In the genomic region with DNA sequence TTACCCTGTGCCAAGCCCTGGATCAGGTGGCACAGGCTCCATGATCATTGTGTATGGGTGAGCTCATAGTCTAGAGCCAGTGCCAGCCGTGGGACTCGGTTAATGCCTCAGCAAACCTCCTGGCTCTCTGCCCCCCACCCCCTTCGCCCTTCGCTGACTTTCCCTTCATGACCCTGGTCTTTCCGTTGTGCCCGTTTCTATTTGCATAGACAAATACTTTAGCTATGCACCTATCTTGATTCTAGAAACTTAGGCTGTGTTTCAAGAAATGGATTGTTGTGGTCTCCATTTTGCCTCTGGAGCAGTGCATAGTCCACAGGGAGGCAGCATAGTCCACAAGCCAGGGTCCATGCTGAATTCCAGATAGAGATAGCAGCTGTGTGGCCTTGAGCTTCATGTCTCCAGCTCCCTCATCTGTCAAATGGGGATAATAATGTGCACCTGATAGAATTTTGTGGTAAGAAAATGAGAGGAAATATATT, we compare ENCODE assay signal across 8 cellular contexts. TPM values are rescaled to one million over a fixed set of nuclear protein-coding genes. Genes with fewer than 3 reads are reported as not detected.
DNase-seq lines count a peak whose midpoint lies in the region; ATAC-seq and TF ChIP-seq lines count a peak whose summit lies in the region.

No MANE protein-coding gene starts in this region.

- intact Hi-C loops in heart right ventricle (cut with DNase I) (loop anchor here in 1 of 10 donors (5.0 kb wide), 1 partner anchor 46 kb away; a partner anchor contains a TSS), cardiac septum (cut with DNase I) (loop anchor here (10.0 kb wide), 1 partner anchor 308 kb away; no protein-coding TSS in a partner anchor), colonic mucosa (cut with DNase I) (no loop called here)

- H3K4me1 ChIP-seq in heart right ventricle (peaks cover 0 to 28% (median 5%) of the 10 kb centered on the region in 9 donors), colonic mucosa (no peaks in the 10 kb centered on the region)

- H3K27me3 ChIP-seq in heart right ventricle: no peaks in the 10 kb centered on the region
- no peaks in the 10 kb centered on the region for H3K27me3 ChIP-seq in colonic mucosa

- H3K4me1 Mint-ChIP-seq in activated T-cell treated with anti-CD3 and anti-CD28 coated beads, Interleukin-2, amount 50 U/mL, for 4 hours (ENCODE audit: low read depth): peaks cover 12% of the 10 kb centered on the region
- peaks cover 0 to 15% (median 12%) of the 10 kb centered on the region in 4 donors for H3K4me1 Mint-ChIP-seq in naive thymus-derived CD8-positive, alpha-beta T cell

- peaks cover 0 to 7% (median 0%) of the 10 kb centered on the region in 11 donors for H3K9me3 ChIP-seq in heart right ventricle
- no peaks in the 10 kb centered on the region for H3K9me3 ChIP-seq in colonic mucosa

- WGBS in heart right ventricle, 2 donors: 76 to 80% methylated on average over 6 of the region's 6 CpGs

- peak in 6 of 8 donors; percentile 28 to 56 (median 48) for ATAC-seq in heart right ventricle
- no peak for ATAC-seq in HG03045 (IDR thresholded peaks at IDR 0.05; ENCODE audit: unreplicated experiment)
- no peak for ATAC-seq in activated T-cell treated with anti-CD3 and anti-CD28 coated beads, Interleukin-2, amount 50 U/mL, for 4 hours
- no peak for ATAC-seq in naive thymus-derived CD8-positive, alpha-beta T cell

- H3K9ac ChIP-seq in colonic mucosa (ENCODE audit: low read depth in 2 of 2, low read length in 2 of 2): no peak overlapping the region

- H3K36me3 Mint-ChIP-seq in activated T-cell treated with anti-CD3 and anti-CD28 coated beads, Interleukin-2, amount 50 U/mL, for 4 hours (ENCODE audit: insufficient read depth): no peaks in the 10 kb centered on the region
- H3K36me3 Mint-ChIP-seq in naive thymus-derived CD8-positive, alpha-beta T cell: peaks cover 0 to 4% (median 0%) of the 10 kb centered on the region in 3 donors

- H3K9me3 Mint-ChIP-seq in activated T-cell treated with anti-CD3 and anti-CD28 coated beads, Interleukin-2, amount 50 U/mL, for 4 hours: no peaks in the 10 kb centered on the region
- H3K9me3 Mint-ChIP-seq in naive thymus-derived CD8-positive, alpha-beta T cell: peaks cover 0 to 5% (median under 1%) of the 10 kb centered on the region in 9 donors

- no peak overlapping the region for H3K4me3 Mint-ChIP-seq in activated T-cell treated with anti-CD3 and anti-CD28 coated beads, Interleukin-2, amount 50 U/mL, for 4 hours
- no peak overlapping the region for H3K4me3 Mint-ChIP-seq in naive thymus-derived CD8-positive, alpha-beta T cell

- peak; percentile 14 to 53 (median 34) for TF ChIP-seq CTCF in heart right ventricle (IDR thresholded peaks at IDR 0.05)
- no peak for TF ChIP-seq CTCF in colonic mucosa (IDR thresholded peaks at IDR 0.05)

- DNase-seq in heart right ventricle (peak in 1 of 2 donors; percentile 42), cardiac septum (ENCODE audit: low spot score) (no peak), NCI-H526 treated with DMSO at 0.1 percent for 48 hours (lab: John Stamatoyannopoulos, UW) (peak; percentile 70), colonic mucosa (peak; percentile 29), nucleus accumbens (lab: John Stamatoyannopoulos, UW) (peak in 34 of 56 donors; percentile 4 to 66 (median 28))
- DNase-seq in activated T-cell treated with anti-CD3 and anti-CD28 coated beads, Interleukin-2, amount 50 U/mL, for 4 hours: no peak
- DNase-seq in naive thymus-derived CD8-positive, alpha-beta T cell: no peak

- no peaks in the 10 kb centered on the region for H3K36me3 ChIP-seq in heart right ventricle
- H3K36me3 ChIP-seq in colonic mucosa: no peaks in the 10 kb centered on the region

- H3K4me3 ChIP-seq in heart right ventricle (no peak overlapping the region), colonic mucosa (no peak overlapping the region)

- peaks cover 9% of the 10 kb centered on the region for H3K27me3 Mint-ChIP-seq in activated T-cell treated with anti-CD3 and anti-CD28 coated beads, Interleukin-2, amount 50 U/mL, for 4 hours (ENCODE audit: low read depth)
- peaks cover 7 to 12% (median 8%) of the 10 kb centered on the region in 5 donors for H3K27me3 Mint-ChIP-seq in naive thymus-derived CD8-positive, alpha-beta T cell

- H3K27ac ChIP-seq in heart right ventricle (peak overlapping the region in 5 of 10 donors; percentile 2 to 87 (median 37)), colonic mucosa (no peak overlapping the region)

- POLR2A ChIA-PET in naive thymus-derived CD8-positive, alpha-beta T cell (lab: Charles Lee): interaction anchor here (1.3 kb wide), 1 partner anchor 30 kb away, joined by 3 read pairs; no protein-coding TSS in a partner anchor

- H3K27ac Mint-ChIP-seq in naive thymus-derived CD8-positive, alpha-beta T cell: no peak overlapping the region

RNA-seq across cellular contexts. Expression of a gene that starts 44.8 kb away (rescaled TPM):
- total RNA-seq in heart right ventricle: 10 to 100 TPM; 24.8 to 53.7 (median 35.0) TPM
- 10 to 100 TPM; 17.1 to 29.7 TPM for polyA plus RNA-seq in heart right ventricle
- total RNA-seq in cardiac septum: 41.6 TPM
- 100 to 1,000 TPM in 1 of 2 donors, 10 to 100 TPM in 1; 35.9 to 101 TPM for total RNA-seq in colonic mucosa
- total RNA-seq in activated T-cell treated with anti-CD3 and anti-CD28 coated beads, Interleukin-2, amount 50 U/mL, for 4 hours: 10 to 100 TPM; 32.9 to 45.9 (median 36.5) TPM
- total RNA-seq in naive thymus-derived CD8-positive, alpha-beta T cell: 100 to 1,000 TPM; 187 to 194 TPM
- 10 to 100 TPM; 12.6 to 30.4 (median 17.5) TPM for polyA plus RNA-seq in naive thymus-derived CD8-positive, alpha-beta T cell

RNA-seq across cellular contexts. Expression of a gene that starts 58.9 kb away (rescaled TPM):
- total RNA-seq in heart right ventricle: 10 to 100 TPM; 15.2 to 30.5 (median 26.2) TPM
- 10 to 100 TPM; 15.4 to 20.9 TPM for polyA plus RNA-seq in heart right ventricle
- 21.7 TPM for total RNA-seq in cardiac septum
- 1 to 10 TPM; 1.8 to 5.7 TPM for total RNA-seq in colonic mucosa
- under 1 TPM in 2 of 3 donors, not detected in 1; 0.13 to 0.35 TPM for total RNA-seq in activated T-cell treated with anti-CD3 and anti-CD28 coated beads, Interleukin-2, amount 50 U/mL, for 4 hours
- under 1 TPM in 1 of 2 experiments, not detected in 1; 0.10 TPM for total RNA-seq in naive thymus-derived CD8-positive, alpha-beta T cell
- not detected for polyA plus RNA-seq in naive thymus-derived CD8-positive, alpha-beta T cell

Comparison
In these comparisons a context has a peak if more than half of its experiments do, and no peak if none do; other contexts are left out.
1. ATAC-seq: peak in heart right ventricle (6 of 8); none in HG03045 (single experiment), activated T-cell treated with anti-CD3 and anti-CD28 coated beads, Interleukin-2, amount 50 U/mL, for 4 hours (0 of 2) and naive thymus-derived CD8-positive, alpha-beta T cell (0 of 2).
2. DNase-seq: peak in NCI-H526 treated with DMSO at 0.1 percent for 48 hours (single experiment), colonic mucosa (single experiment) and nucleus accumbens (34 of 56); none in cardiac septum (single experiment), activated T-cell treated with anti-CD3 and anti-CD28 coated beads, Interleukin-2, amount 50 U/mL, for 4 hours (single experiment) and naive thymus-derived CD8-positive, alpha-beta T cell (0 of 10).